8 cellular contexts compared by ENCODE assay signal in the genomic region with DNA sequence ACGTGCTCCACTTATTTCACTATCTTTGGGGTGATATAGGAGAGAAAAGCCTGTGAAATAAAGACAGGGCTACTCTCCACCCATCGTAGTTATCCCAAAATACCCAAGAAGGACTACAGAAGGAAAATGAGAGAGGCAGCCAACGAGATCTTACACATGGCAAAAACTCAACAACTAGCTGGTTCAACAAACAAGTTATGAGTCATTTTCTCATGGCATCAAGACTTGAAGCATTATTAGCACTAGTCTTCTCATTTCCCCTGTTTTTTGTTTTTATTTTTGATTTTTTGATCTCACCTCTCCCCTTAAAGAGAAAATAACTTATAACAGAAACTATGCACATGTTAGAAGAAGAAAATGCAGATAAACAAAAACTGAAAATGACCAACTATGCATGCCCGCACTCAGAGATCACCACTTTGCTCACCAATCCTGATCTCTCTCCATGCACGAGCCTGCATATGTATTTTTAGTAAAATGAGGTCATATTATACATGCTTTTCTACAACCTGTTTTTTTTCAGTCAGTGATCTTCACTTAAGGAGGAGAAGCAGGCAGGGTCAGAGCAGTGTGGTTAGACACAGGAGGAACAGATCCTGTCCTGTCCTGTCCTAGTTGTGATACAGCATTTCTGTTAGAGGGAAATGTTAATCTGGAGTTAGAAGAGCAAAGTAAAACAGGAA. TPM values are rescaled to one million over a fixed set of nuclear protein-coding genes. Genes with fewer than 3 reads are reported as not detected.
A peak's percentile ranks its signal among the peaks of the same experiment; 100 is the strongest.
DNase-seq lines count a peak whose midpoint lies in the region; ATAC-seq, FAIRE-seq and TF ChIP-seq lines count a peak whose summit lies in the region.

No MANE protein-coding gene starts in this region.

- ATAC-seq in HG03439 (IDR thresholded peaks at IDR 0.05; ENCODE audit: unreplicated experiment) (peak; percentile 42), K562 (peak; percentile 16), natural killer cell (peak in 1 of 3 donors; percentile 16)

- H2AFZ ChIP-seq in K562 (ENCODE audit: low read depth, low read length) (no peak overlapping the region), PC-9 (no peak overlapping the region)

- POLR2A ChIA-PET in K562 (lab: Yijun Ruan, JAX) (interaction anchor here (0.6 to 4.1 kb wide), 8 partner anchors 8 to 92 kb away, joined by 3 to 21 read pairs (median 8); a partner anchor contains a TSS), PC-9 (lab: Charles Lee; ENCODE audit: unreplicated experiment) (no interaction called here)

- TF ChIP-seq RAD21 in K562 (CRISPR knock-in tag; conservative IDR thresholded peaks at IDR 0.05 in 1 of 2, IDR thresholded peaks at IDR 0.05 in 1 of 2): no peak

- no peak for TF ChIP-seq EP300 in K562 (IDR thresholded peaks at IDR 0.05; ENCODE audit: low read length)

- peak overlapping the region; percentile 84 for H3K4me2 ChIP-seq in K562 (ENCODE audit: insufficient read depth, low read length)
- H3K4me2 ChIP-seq in PC-9: no peak overlapping the region

- H3K27ac Mint-ChIP-seq in natural killer cell: peak overlapping the region; percentile 99 to 100

- H3K4me1 ChIP-seq in K562 (replicated peaks in 1 of 2; ENCODE audit: control insufficient read depth in 2 of 2, insufficient read depth in 2 of 2, low read length in 2 of 2) (peaks cover 28 to 67% of the 10 kb centered on the region in 2 experiments), PC-9 (replicated peaks; ENCODE audit: insufficient read depth) (0 out of 2 replicates have a peak, but pooled peaks cover 10% of the 10 kb centered on the region)

- H3K9ac ChIP-seq in K562 (ENCODE audit: insufficient read depth in 1 of 2, low read depth in 2 of 2, low read length in 2 of 2): peak overlapping the region; percentile 56 to 66; a peak in 3 of 4 replicates

- H3K9me3 Mint-ChIP-seq in natural killer cell: no peaks in the 10 kb centered on the region

- no peaks in the 10 kb centered on the region for H3K9me1 ChIP-seq in K562 (ENCODE audit: control insufficient read depth, insufficient read depth, low read length)

- no peak for TF ChIP-seq CTCF in K562 (IDR thresholded peaks at IDR 0.05 in 2 of 3, conservative IDR thresholded peaks at IDR 0.05 in 1 of 3; ENCODE audit: insufficient read depth in 2 of 3, low read depth in 1 of 3, low read length in 3 of 3)
- TF ChIP-seq CTCF in natural killer cell (IDR thresholded peaks at IDR 0.05): no peak
- TF ChIP-seq CTCF in PC-9 (conservative IDR thresholded peaks at IDR 0.05): no peak

- peaks cover 86 to 90% of the 10 kb centered on the region in 2 donors for H3K4me1 Mint-ChIP-seq in natural killer cell

- H3K36me3 ChIP-seq in K562 (ENCODE audit: control insufficient read depth, insufficient read depth, low read length): peaks cover 73% of the 10 kb centered on the region
- no peaks in the 10 kb centered on the region for H3K36me3 ChIP-seq in PC-9 (ENCODE audit: low read depth)

- in situ Hi-C loops in K562 (cut with MboI): no loop called here

- BruUV-seq in K562 (replicated peaks; lab: Mats Ljungman, UMichigan) (no TSS peak), PC-9 (replicated peaks; lab: Mats Ljungman, UMichigan) (no TSS peak)

- CTCF ChIA-PET in K562 (lab: Yijun Ruan, JAX; ENCODE audit: low intra/inter-chr PET ratio) (no interaction called here), PC-9 (lab: Charles Lee) (no interaction called here)

- no peak for TF ChIP-seq POLR2A in K562 (conservative IDR thresholded peaks at IDR 0.05)

- no peaks in the 10 kb centered on the region for H3F3A ChIP-seq in PC-9 (ENCODE audit: insufficient read depth, low read depth)

- H4K20me1 ChIP-seq in K562 (replicated peaks; ENCODE audit: control insufficient read depth, insufficient read depth, low read length): peaks cover 9% of the 10 kb centered on the region
- H4K20me1 ChIP-seq in PC-9 (ENCODE audit: insufficient read depth): no peaks in the 10 kb centered on the region

- H3K4me3 ChIP-seq in K562: peak overlapping the region; percentile 16; the same call in 1 of the 2 replicates
- no peak overlapping the region for H3K4me3 ChIP-seq in PC-9

- peak overlapping the region; percentile 92 for H3K27ac ChIP-seq in K562 (ENCODE audit: extremely low read depth, low read depth, low read length)
- no peak overlapping the region for H3K27ac ChIP-seq in PC-9

- H3K27me3 Mint-ChIP-seq in natural killer cell (ENCODE audit: low read depth in 2 of 2): no peaks in the 10 kb centered on the region

- H3K27me3 ChIP-seq in K562 (ENCODE audit: control insufficient read depth in 2 of 2, insufficient read depth in 2 of 2, low read length in 2 of 2): no peaks in the 10 kb centered on the region
- no peaks in the 10 kb centered on the region for H3K27me3 ChIP-seq in PC-9 (ENCODE audit: insufficient read depth, low read depth)

- FAIRE-seq in K562 (lab: Jason Lieb, UNC): peak; percentile 42

- H3K79me2 ChIP-seq in K562 (ENCODE audit: control insufficient read depth, insufficient read depth, low read length) (peaks cover 86% of the 10 kb centered on the region), PC-9 (ENCODE audit: low read depth) (no peaks in the 10 kb centered on the region)

- H3K9me3 ChIP-seq in K562 (replicated peaks; ENCODE audit: control insufficient read depth, insufficient read depth, low read depth, low read length): no peaks in the 10 kb centered on the region; the same call in 1 of the 2 replicates
- H3K9me3 ChIP-seq in PC-9 (ENCODE audit: insufficient read depth, low read depth): no peaks in the 10 kb centered on the region

- H3K36me3 Mint-ChIP-seq in natural killer cell: no peaks in the 10 kb centered on the region

- H3K9me2 ChIP-seq in PC-9 (ENCODE audit: insufficient read depth): no peaks in the 10 kb centered on the region

- peak; percentile 39 for DNase-seq in GM03348 (ENCODE audit: low spot score)
- DNase-seq in K562 (ENCODE audit: extremely low read depth in 1 of 4, low spot score in 3 of 4): peak in 1 of 4 experiments; percentile 40
- no peak for DNase-seq in natural killer cell
- no peak for DNase-seq in PC-9
- DNase-seq in DMS79 (lab: John Stamatoyannopoulos, UW): no peak
- no peak for DNase-seq in Ammon's horn (ENCODE audit: low spot score)
- DNase-seq in RKO (ENCODE audit: low spot score): no peak

- intact Hi-C loops in K562 (cut with micrococcal nuclease) (no loop called here), natural killer cell (cut with micrococcal nuclease) (no loop called here), PC-9 (cut with micrococcal nuclease; ENCODE audit: unreplicated experiment) (no loop called here)

- H3K4me3 Mint-ChIP-seq in natural killer cell: peak overlapping the region; percentile 94

- 37% methylated on average over 5 of the region's 5 CpGs for WGBS in K562 (ENCODE audit: insufficient coverage, low coverage, missing lambda C conversion rate)

RNA-seq across cellular contexts. Expression of a gene that starts 22.8 kb away (rescaled TPM):
- 36.1 and 63.6 TPM in 2 replicates for total RNA-seq in K562 (2011; cell fraction: chromatin; rRNA removed; ENCODE audit: low replicate concordance)
- total RNA-seq in K562 (2011; cell fraction: nucleolus; rRNA removed): 46.1 and 47.4 TPM in 2 replicates
- 43.6 and 73.7 TPM in 2 replicates for total RNA-seq in K562 (2011; cell fraction: nucleoplasm; rRNA removed)
- total RNA-seq in K562 (2014; rRNA removed): 36.6 and 53.7 TPM in 2 replicates
- total RNA-seq in K562 (2014; rRNA removed; fragmentation: Illumina TruSeq; extraction: Trizol): 17.2 and 17.4 TPM in 2 replicates
- total RNA-seq in K562 (2015; rRNA removed; fragmentation: Illumina TruSeq; extraction: Trizol): 29.9 and 31.6 TPM in 2 replicates
- 57.1 and 60.6 TPM in 2 replicates for total RNA-seq in K562 (2021)
- polyA plus RNA-seq in K562 (2011; rRNA removed): 40.4 and 70.5 TPM in 2 replicates
- 42.0 and 64.7 TPM in 2 replicates for polyA plus RNA-seq in K562 (2011; cell fraction: cytosol; rRNA removed)
- 39.9 and 55.6 TPM in 2 replicates for polyA plus RNA-seq in K562 (2011; cell fraction: nucleus; rRNA removed)
- polyA plus RNA-seq in K562 (2012): 40.1 and 94.9 TPM in 2 replicates
- polyA plus RNA-seq in K562 (2014; fragmentation: Illumina TruSeq; extraction: Trizol): 78.9 and 79.7 TPM in 2 replicates
- 1 to 10 TPM; 3.1 to 4.7 TPM for polyA plus RNA-seq in K562 (2014; fragmentation: Nextera tagmentation; extraction: Ambion mirVana)
- polyA plus RNA-seq in K562 (2014; rRNA removed): 62.9 and 65.9 TPM in 2 replicates
- 19.7 and 22.8 TPM in 2 replicates for polyA minus RNA-seq in K562 (2011; rRNA and poly(A)+ RNA removed)
- 29.9 and 30.1 TPM in 2 replicates for polyA minus RNA-seq in K562 (2011; cell fraction: cytosol; rRNA and poly(A)+ RNA removed)
- polyA minus RNA-seq in K562 (2011; cell fraction: nucleus; rRNA and poly(A)+ RNA removed): 22.2 and 22.9 TPM in 2 replicates
- 10 to 100 TPM; 55.2 to 88.4 (median 79.2) TPM for total RNA-seq in natural killer cell
- total RNA-seq in PC-9 (2021): 12.7 and 15.0 TPM in 2 replicates

RNA-seq across cellular contexts. Expression of a gene that starts 33.4 kb away (rescaled TPM):
- total RNA-seq in K562 (2011; cell fraction: chromatin; rRNA removed; ENCODE audit: low replicate concordance): 115 and 192 TPM in 2 replicates
- total RNA-seq in K562 (2011; cell fraction: nucleolus; rRNA removed): 145 and 163 TPM in 2 replicates
- 170 and 177 TPM in 2 replicates for total RNA-seq in K562 (2011; cell fraction: nucleoplasm; rRNA removed)
- total RNA-seq in K562 (2014; rRNA removed) (51.4 and 58.8 TPM in 2 replicates), K562 (2014; rRNA removed; fragmentation: Illumina TruSeq; extraction: Trizol) (76.4 and 77.1 TPM in 2 replicates), K562 (2015; rRNA removed; fragmentation: Illumina TruSeq; extraction: Trizol) (64.1 and 74.2 TPM in 2 replicates), K562 (2021) (66.2 and 66.3 TPM in 2 replicates), natural killer cell (100 to 1,000 TPM in 1 of 3 donors, 10 to 100 TPM in 2; 74.0 to 121 (median 90.2) TPM), PC-9 (2021) (43.5 and 44.7 TPM in 2 replicates)
- polyA plus RNA-seq in K562 (2011; rRNA removed) (87.9 and 103 TPM in 2 replicates), K562 (2014; fragmentation: Illumina TruSeq; extraction: Trizol) (70.7 and 71.3 TPM in 2 replicates), K562 (2014; fragmentation: Nextera tagmentation; extraction: Ambion mirVana) (10 to 100 TPM; 62.0 to 64.4 TPM), K562 (2014; rRNA removed) (53.4 and 54.3 TPM in 2 replicates)
- 75.0 and 110 TPM in 2 replicates for polyA plus RNA-seq in K562 (2011; cell fraction: cytosol; rRNA removed)
- polyA plus RNA-seq in K562 (2011; cell fraction: nucleus; rRNA removed): 141 and 182 TPM in 2 replicates
- polyA plus RNA-seq in K562 (2012): 67.9 and 71.4 TPM in 2 replicates
- polyA minus RNA-seq in K562 (2011; rRNA and poly(A)+ RNA removed): 58.8 and 75.1 TPM in 2 replicates
- polyA minus RNA-seq in K562 (2011; cell fraction: cytosol; rRNA and poly(A)+ RNA removed): 43.5 and 45.8 TPM in 2 replicates
- 41.2 and 65.6 TPM in 2 replicates for polyA minus RNA-seq in K562 (2011; cell fraction: nucleus; rRNA and poly(A)+ RNA removed)

RNA-seq across cellular contexts. Expression of a gene that starts 47.3 kb away (rescaled TPM):
- total RNA-seq in K562 (2011; cell fraction: chromatin; rRNA removed; ENCODE audit: low replicate concordance): 98.7 and 143 TPM in 2 replicates
- 42.4 and 42.8 TPM in 2 replicates for total RNA-seq in K562 (2011; cell fraction: nucleolus; rRNA removed)
- total RNA-seq in K562 (2011; cell fraction: nucleoplasm; rRNA removed): 98.0 and 135 TPM in 2 replicates
- total RNA-seq in K562 (2014; rRNA removed) (26.6 and 34.8 TPM in 2 replicates), K562 (2014; rRNA removed; fragmentation: Illumina TruSeq; extraction: Trizol) (37.7 and 42.2 TPM in 2 replicates), K562 (2015; rRNA removed; fragmentation: Illumina TruSeq; extraction: Trizol) (35.6 and 36.1 TPM in 2 replicates), K562 (2021) (52.8 and 57.3 TPM in 2 replicates), natural killer cell (100 to 1,000 TPM; 195 to 231 (median 213) TPM), PC-9 (2021) (41.6 and 57.0 TPM in 2 replicates)
- polyA plus RNA-seq in K562 (2011; rRNA removed) (20.6 and 39.3 TPM in 2 replicates), K562 (2014; fragmentation: Illumina TruSeq; extraction: Trizol) (36.1 and 39.1 TPM in 2 replicates), K562 (2014; fragmentation: Nextera tagmentation; extraction: Ambion mirVana) (10 to 100 TPM; 10.8 to 10.9 TPM), K562 (2014; rRNA removed) (18.3 and 20.5 TPM in 2 replicates)
- polyA plus RNA-seq in K562 (2011; cell fraction: cytosol; rRNA removed): 14.3 and 28.7 TPM in 2 replicates
- polyA plus RNA-seq in K562 (2011; cell fraction: nucleus; rRNA removed): 53.9 and 59.1 TPM in 2 replicates
- 24.3 and 34.3 TPM in 2 replicates for polyA plus RNA-seq in K562 (2012)
- polyA minus RNA-seq in K562 (2011; rRNA and poly(A)+ RNA removed): 52.7 and 64.3 TPM in 2 replicates
- polyA minus RNA-seq in K562 (2011; cell fraction: cytosol; rRNA and poly(A)+ RNA removed): 34.6 and 39.4 TPM in 2 replicates
- 31.5 and 52.3 TPM in 2 replicates for polyA minus RNA-seq in K562 (2011; cell fraction: nucleus; rRNA and poly(A)+ RNA removed)
